Comparison of ENCODE assay signal across 1 cellular context in genomic region chr2:132038179-132038882, GRCh38.
TF ChIP-seq lines count a peak whose summit lies in the region.

No MANE protein-coding gene starts in this region.

TF ChIP-seq in K562, 482 proteins besides CTCF, POLR2A, EP300 and RAD21 (continued from another document and continues in another):
- TF ChIP-seq, protein P1, sequence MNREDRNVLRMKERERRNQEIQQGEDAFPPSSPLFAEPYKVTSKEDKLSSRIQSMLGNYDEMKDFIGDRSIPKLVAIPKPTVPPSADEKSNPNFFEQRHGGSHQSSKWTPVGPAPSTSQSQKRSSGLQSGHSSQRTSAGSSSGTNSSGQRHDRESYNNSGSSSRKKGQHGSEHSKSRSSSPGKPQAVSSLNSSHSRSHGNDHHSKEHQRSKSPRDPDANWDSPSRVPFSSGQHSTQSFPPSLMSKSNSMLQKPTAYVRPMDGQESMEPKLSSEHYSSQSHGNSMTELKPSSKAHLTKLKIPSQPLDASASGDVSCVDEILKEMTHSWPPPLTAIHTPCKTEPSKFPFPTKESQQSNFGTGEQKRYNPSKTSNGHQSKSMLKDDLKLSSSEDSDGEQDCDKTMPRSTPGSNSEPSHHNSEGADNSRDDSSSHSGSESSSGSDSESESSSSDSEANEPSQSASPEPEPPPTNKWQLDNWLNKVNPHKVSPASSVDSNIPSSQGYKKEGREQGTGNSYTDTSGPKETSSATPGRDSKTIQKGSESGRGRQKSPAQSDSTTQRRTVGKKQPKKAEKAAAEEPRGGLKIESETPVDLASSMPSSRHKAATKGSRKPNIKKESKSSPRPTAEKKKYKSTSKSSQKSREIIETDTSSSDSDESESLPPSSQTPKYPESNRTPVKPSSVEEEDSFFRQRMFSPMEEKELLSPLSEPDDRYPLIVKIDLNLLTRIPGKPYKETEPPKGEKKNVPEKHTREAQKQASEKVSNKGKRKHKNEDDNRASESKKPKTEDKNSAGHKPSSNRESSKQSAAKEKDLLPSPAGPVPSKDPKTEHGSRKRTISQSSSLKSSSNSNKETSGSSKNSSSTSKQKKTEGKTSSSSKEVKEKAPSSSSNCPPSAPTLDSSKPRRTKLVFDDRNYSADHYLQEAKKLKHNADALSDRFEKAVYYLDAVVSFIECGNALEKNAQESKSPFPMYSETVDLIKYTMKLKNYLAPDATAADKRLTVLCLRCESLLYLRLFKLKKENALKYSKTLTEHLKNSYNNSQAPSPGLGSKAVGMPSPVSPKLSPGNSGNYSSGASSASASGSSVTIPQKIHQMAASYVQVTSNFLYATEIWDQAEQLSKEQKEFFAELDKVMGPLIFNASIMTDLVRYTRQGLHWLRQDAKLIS (CRISPR knock-in tag; IDR thresholded peaks at IDR 0.05) = no peak
- TF ChIP-seq ZNF511 (CRISPR knock-in tag; IDR thresholded peaks at IDR 0.05) (no peak), ELK1 (CRISPR knock-in tag; IDR thresholded peaks at IDR 0.05) (no peak), ETS1 (conservative IDR thresholded peaks at IDR 0.05; ENCODE audit: control insufficient read depth, low read depth, low read length) (no peak), ZNF224 (CRISPR knock-in tag; IDR thresholded peaks at IDR 0.05) (no peak), BMI1 (IDR thresholded peaks at IDR 0.05; ENCODE audit: low read length) (no peak), TRIM28 (IDR thresholded peaks at IDR 0.05) (no peak), RBM22 (IDR thresholded peaks at IDR 0.05; ENCODE audit: low read depth, low read length, poor library complexity, severe bottlenecking) (no peak), SMAD4 (CRISPR knock-in tag; conservative IDR thresholded peaks at IDR 0.05) (0 out of 2 replicates have a peak, but pooled peaks have one; percentile 10), ZNF740 (CRISPR knock-in tag; IDR thresholded peaks at IDR 0.05) (no peak), ZNF740 (tag; IDR thresholded peaks at IDR 0.05) (no peak), DDX20 (tag; IDR thresholded peaks at IDR 0.05; ENCODE audit: low read depth) (no peak), SPI1 (IDR thresholded peaks at IDR 0.05; ENCODE audit: borderline replicate concordance, low read depth, low read length) (no peak), ZNF830 (CRISPR knock-in tag; IDR thresholded peaks at IDR 0.05) (no peak), ZNF778 (CRISPR knock-in tag; IDR thresholded peaks at IDR 0.05) (no peak), ELF2 (CRISPR knock-in tag; IDR thresholded peaks at IDR 0.05) (no peak), CXXC5 (CRISPR knock-in tag; IDR thresholded peaks at IDR 0.05) (0 out of 2 replicates have a peak, but pooled peaks have one; percentile 21), SETDB1 (IDR thresholded peaks at IDR 0.05; ENCODE audit: low read length) (no peak), PHF21A (IDR thresholded peaks at IDR 0.05; ENCODE audit: borderline replicate concordance, low read depth) (no peak), HDGF (IDR thresholded peaks at IDR 0.05) (no peak), EGR1 (conservative IDR thresholded peaks at IDR 0.05) (peak; percentile 37; the same call in 1 of the 2 replicates), ZBTB34 (CRISPR knock-in tag; IDR thresholded peaks at IDR 0.05) (no peak), ZZZ3 (IDR thresholded peaks at IDR 0.05) (no peak), ZNF75A (CRISPR knock-in tag; IDR thresholded peaks at IDR 0.05) (no peak), JUN (IDR thresholded peaks at IDR 0.05; ENCODE audit: borderline replicate concordance, low read depth, low read length) (no peak), JUN (CRISPR knock-in tag; IDR thresholded peaks at IDR 0.05; ENCODE audit: borderline replicate concordance) (no peak), TCF7 (IDR thresholded peaks at IDR 0.05; ENCODE audit: borderline replicate concordance) (no peak), ZNF263 (CRISPR knock-in tag; IDR thresholded peaks at IDR 0.05; ENCODE audit: borderline replicate concordance) (no peak), IRF2 (CRISPR knock-in tag; IDR thresholded peaks at IDR 0.05) (no peak), NR4A1 (CRISPR knock-in tag; IDR thresholded peaks at IDR 0.05) (no peak), NR4A1 (tag; IDR thresholded peaks at IDR 0.05) (no peak)
- TF ChIP-seq, protein P2, sequence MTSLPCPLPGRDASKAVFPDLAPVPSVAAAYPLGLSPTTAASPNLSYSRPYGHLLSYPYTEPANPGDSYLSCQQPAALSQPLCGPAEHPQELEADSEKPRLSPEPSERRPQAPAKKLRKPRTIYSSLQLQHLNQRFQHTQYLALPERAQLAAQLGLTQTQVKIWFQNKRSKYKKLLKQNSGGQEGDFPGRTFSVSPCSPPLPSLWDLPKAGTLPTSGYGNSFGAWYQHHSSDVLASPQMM (CRISPR knock-in tag; IDR thresholded peaks at IDR 0.05) = no peak
- TF ChIP-seq, protein P3, sequence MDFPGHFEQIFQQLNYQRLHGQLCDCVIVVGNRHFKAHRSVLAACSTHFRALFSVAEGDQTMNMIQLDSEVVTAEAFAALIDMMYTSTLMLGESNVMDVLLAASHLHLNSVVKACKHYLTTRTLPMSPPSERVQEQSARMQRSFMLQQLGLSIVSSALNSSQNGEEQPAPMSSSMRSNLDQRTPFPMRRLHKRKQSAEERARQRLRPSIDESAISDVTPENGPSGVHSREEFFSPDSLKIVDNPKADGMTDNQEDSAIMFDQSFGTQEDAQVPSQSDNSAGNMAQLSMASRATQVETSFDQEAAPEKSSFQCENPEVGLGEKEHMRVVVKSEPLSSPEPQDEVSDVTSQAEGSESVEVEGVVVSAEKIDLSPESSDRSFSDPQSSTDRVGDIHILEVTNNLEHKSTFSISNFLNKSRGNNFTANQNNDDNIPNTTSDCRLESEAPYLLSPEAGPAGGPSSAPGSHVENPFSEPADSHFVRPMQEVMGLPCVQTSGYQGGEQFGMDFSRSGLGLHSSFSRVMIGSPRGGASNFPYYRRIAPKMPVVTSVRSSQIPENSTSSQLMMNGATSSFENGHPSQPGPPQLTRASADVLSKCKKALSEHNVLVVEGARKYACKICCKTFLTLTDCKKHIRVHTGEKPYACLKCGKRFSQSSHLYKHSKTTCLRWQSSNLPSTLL (IDR thresholded peaks at IDR 0.05) = no peak
- TF ChIP-seq, protein P4, sequence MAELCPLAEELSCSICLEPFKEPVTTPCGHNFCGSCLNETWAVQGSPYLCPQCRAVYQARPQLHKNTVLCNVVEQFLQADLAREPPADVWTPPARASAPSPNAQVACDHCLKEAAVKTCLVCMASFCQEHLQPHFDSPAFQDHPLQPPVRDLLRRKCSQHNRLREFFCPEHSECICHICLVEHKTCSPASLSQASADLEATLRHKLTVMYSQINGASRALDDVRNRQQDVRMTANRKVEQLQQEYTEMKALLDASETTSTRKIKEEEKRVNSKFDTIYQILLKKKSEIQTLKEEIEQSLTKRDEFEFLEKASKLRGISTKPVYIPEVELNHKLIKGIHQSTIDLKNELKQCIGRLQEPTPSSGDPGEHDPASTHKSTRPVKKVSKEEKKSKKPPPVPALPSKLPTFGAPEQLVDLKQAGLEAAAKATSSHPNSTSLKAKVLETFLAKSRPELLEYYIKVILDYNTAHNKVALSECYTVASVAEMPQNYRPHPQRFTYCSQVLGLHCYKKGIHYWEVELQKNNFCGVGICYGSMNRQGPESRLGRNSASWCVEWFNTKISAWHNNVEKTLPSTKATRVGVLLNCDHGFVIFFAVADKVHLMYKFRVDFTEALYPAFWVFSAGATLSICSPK (IDR thresholded peaks at IDR 0.05; ENCODE audit: borderline replicate concordance) = no peak
- TF ChIP-seq, protein P5, sequence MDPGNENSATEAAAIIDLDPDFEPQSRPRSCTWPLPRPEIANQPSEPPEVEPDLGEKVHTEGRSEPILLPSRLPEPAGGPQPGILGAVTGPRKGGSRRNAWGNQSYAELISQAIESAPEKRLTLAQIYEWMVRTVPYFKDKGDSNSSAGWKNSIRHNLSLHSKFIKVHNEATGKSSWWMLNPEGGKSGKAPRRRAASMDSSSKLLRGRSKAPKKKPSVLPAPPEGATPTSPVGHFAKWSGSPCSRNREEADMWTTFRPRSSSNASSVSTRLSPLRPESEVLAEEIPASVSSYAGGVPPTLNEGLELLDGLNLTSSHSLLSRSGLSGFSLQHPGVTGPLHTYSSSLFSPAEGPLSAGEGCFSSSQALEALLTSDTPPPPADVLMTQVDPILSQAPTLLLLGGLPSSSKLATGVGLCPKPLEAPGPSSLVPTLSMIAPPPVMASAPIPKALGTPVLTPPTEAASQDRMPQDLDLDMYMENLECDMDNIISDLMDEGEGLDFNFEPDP (CRISPR knock-in tag; IDR thresholded peaks at IDR 0.05) = no peak
- TF ChIP-seq, protein P6, sequence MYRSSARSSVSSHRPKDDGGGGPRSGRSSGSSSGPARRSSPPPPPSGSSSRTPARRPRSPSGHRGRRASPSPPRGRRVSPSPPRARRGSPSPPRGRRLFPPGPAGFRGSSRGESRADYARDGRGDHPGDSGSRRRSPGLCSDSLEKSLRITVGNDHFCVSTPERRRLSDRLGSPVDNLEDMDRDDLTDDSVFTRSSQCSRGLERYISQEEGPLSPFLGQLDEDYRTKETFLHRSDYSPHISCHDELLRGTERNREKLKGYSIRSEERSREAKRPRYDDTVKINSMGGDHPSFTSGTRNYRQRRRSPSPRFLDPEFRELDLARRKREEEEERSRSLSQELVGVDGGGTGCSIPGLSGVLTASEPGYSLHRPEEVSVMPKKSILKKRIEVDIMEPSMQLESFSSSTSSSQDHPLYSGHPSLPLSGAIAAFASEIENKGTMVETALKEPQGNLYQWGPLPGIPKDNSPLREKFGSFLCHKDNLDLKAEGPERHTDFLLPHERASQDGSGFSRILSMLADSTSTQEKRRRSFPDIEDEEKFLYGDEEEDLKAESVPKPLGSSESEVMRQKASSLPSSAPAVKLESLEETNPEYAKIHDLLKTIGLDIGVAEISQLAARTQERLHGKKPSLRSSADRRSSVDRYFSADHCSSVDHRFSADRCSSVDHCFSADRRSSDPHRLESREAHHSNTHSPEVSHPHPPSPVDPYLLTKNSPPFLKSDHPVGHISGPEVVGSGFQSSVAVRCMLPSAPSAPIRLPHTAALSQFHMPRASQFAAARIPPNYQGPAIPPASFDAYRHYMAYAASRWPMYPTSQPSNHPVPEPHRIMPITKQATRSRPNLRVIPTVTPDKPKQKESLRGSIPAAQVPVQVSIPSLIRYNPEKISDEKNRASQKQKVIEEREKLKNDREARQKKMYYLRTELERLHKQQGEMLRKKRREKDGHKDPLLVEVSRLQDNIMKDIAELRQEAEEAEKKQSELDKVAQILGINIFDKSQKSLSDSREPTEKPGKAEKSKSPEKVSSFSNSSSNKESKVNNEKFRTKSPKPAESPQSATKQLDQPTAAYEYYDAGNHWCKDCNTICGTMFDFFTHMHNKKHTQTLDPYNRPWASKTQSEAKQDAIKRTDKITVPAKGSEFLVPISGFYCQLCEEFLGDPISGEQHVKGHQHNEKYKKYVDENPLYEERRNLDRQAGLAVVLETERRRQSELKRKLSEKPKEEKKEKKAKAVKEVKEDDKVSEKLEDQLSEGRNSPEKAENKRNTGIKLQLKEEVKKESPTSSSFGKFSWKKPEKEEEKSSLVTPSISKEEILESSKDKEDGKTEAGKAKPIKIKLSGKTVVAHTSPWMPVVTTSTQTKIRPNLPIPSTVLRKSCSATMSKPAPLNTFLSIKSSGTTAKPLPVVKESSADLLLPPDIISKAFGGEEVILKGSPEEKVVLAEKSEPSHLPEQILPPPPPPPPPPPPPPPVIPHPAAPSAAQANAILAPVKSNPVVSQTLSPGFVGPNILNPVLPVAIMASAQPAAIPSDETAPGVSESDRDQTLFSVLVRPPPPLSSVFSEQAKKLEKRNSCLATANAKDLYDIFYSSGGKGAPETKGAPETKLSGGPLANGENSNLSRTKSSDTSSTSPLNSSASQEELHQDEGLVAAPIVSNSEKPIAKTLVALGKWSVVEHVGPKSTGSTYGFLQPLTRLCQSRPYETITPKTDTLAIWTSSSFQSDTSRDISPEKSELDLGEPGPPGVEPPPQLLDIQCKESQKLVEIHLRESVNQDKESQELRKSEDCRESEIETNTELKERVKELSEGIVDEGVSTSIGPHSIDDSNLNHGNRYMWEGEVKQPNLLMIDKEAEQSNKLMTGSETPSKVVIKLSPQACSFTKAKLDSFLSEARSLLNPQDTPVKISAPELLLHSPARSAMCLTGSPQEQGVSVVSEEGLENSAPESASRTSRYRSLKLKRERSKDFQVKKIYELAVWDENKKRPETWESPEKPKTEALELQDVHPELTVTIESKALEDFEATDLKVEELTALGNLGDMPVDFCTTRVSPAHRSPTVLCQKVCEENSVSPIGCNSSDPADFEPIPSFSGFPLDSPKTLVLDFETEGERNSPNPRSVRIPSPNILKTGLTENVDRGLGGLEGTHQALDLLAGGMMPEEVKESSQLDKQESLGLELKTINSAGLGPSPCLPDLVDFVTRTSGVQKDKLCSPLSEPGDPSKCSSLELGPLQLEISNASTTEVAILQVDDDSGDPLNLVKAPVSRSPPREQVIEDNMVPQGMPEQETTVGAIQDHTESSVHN (IDR thresholded peaks at IDR 0.05; ENCODE audit: borderline replicate concordance in 1 of 2, low read depth in 1 of 2) = no peak
